Comparison of ENCODE assay signal across 1 cellular context in genomic region chr1:156516821-156517220, GRCh38.
TF ChIP-seq lines count a peak whose summit lies in the region.

No MANE protein-coding gene starts in this region.

TF ChIP-seq in K562, 482 proteins besides CTCF, POLR2A, EP300 and RAD21 (continued from another document):
- TF ChIP-seq, protein P1, sequence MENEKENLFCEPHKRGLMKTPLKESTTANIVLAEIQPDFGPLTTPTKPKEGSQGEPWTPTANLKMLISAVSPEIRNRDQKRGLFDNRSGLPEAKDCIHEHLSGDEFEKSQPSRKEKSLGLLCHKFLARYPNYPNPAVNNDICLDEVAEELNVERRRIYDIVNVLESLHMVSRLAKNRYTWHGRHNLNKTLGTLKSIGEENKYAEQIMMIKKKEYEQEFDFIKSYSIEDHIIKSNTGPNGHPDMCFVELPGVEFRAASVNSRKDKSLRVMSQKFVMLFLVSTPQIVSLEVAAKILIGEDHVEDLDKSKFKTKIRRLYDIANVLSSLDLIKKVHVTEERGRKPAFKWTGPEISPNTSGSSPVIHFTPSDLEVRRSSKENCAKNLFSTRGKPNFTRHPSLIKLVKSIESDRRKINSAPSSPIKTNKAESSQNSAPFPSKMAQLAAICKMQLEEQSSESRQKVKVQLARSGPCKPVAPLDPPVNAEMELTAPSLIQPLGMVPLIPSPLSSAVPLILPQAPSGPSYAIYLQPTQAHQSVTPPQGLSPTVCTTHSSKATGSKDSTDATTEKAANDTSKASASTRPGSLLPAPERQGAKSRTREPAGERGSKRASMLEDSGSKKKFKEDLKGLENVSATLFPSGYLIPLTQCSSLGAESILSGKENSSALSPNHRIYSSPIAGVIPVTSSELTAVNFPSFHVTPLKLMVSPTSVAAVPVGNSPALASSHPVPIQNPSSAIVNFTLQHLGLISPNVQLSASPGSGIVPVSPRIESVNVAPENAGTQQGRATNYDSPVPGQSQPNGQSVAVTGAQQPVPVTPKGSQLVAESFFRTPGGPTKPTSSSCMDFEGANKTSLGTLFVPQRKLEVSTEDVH (IDR thresholded peaks at IDR 0.05; ENCODE audit: low read depth, partially characterized antibody) = no peak
- TF ChIP-seq CBX3 (IDR thresholded peaks at IDR 0.05; ENCODE audit: borderline replicate concordance in 1 of 2, low read length in 2 of 2) = peak in 1 of 2 experiments; percentile 63; a peak in 1 of 3 replicates
- peak; percentile 49; the same call in 1 of the 2 replicates for TF ChIP-seq KLF16 (IDR thresholded peaks at IDR 0.05)
- no peak for TF ChIP-seq ZNF766 (CRISPR knock-in tag; conservative IDR thresholded peaks at IDR 0.05)
- TF ChIP-seq HDAC1 (IDR thresholded peaks at IDR 0.05) = no peak
- TF ChIP-seq NCOR1 (IDR thresholded peaks at IDR 0.05) = peak; percentile 55
- TF ChIP-seq, protein P2, sequence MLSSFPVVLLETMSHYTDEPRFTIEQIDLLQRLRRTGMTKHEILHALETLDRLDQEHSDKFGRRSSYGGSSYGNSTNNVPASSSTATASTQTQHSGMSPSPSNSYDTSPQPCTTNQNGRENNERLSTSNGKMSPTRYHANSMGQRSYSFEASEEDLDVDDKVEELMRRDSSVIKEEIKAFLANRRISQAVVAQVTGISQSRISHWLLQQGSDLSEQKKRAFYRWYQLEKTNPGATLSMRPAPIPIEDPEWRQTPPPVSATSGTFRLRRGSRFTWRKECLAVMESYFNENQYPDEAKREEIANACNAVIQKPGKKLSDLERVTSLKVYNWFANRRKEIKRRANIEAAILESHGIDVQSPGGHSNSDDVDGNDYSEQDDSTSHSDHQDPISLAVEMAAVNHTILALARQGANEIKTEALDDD (IDR thresholded peaks at IDR 0.05) = peak; percentile 18; the same call in 1 of the 2 replicates
- TF ChIP-seq ZNF444 (CRISPR knock-in tag; IDR thresholded peaks at IDR 0.05) = no peak
- no peak for TF ChIP-seq KLF10 (CRISPR knock-in tag; IDR thresholded peaks at IDR 0.05)
- TF ChIP-seq PPARD (CRISPR knock-in tag; IDR thresholded peaks at IDR 0.05) = no peak
- TF ChIP-seq SRSF3 (IDR thresholded peaks at IDR 0.05; ENCODE audit: insufficient read depth, low read length) = no peak
- 0 out of 2 replicates have a peak, but pooled peaks have one; percentile 17 for TF ChIP-seq MAX (CRISPR knock-in tag; IDR thresholded peaks at IDR 0.05)
- TF ChIP-seq ZNF146 (CRISPR knock-in tag; IDR thresholded peaks at IDR 0.05; ENCODE audit: unreplicated experiment) = no peak
- no peak for TF ChIP-seq ZNF316 (IDR thresholded peaks at IDR 0.05)
- TF ChIP-seq MEIS2 (IDR thresholded peaks at IDR 0.05; ENCODE audit: partially characterized antibody) = peak; percentile 55
- TF ChIP-seq ARHGAP35 (IDR thresholded peaks at IDR 0.05; ENCODE audit: partially characterized antibody) = no peak
- TF ChIP-seq EHMT2 (IDR thresholded peaks at IDR 0.05) = no peak
- peak; percentile 82 to 83 for TF ChIP-seq TRIM24 (IDR thresholded peaks at IDR 0.05)
- no peak for TF ChIP-seq ATF6 (CRISPR knock-in tag; IDR thresholded peaks at IDR 0.05)
- no peak for TF ChIP-seq CBX2 (IDR thresholded peaks at IDR 0.05; ENCODE audit: insufficient read depth, low read length, poor library complexity, severe bottlenecking)
- peak; percentile 45; the same call in 1 of the 2 replicates for TF ChIP-seq TCF3 (CRISPR knock-in tag; IDR thresholded peaks at IDR 0.05)
- no peak for TF ChIP-seq ATF3 (IDR thresholded peaks at IDR 0.05)
- no peak for TF ChIP-seq ATF3 (CRISPR knock-in tag; conservative IDR thresholded peaks at IDR 0.05)
- TF ChIP-seq ZNF586 (CRISPR knock-in tag; conservative IDR thresholded peaks at IDR 0.05) = no peak
- no peak for TF ChIP-seq ZNF707 (CRISPR knock-in tag; conservative IDR thresholded peaks at IDR 0.05)
- TF ChIP-seq, protein P3, sequence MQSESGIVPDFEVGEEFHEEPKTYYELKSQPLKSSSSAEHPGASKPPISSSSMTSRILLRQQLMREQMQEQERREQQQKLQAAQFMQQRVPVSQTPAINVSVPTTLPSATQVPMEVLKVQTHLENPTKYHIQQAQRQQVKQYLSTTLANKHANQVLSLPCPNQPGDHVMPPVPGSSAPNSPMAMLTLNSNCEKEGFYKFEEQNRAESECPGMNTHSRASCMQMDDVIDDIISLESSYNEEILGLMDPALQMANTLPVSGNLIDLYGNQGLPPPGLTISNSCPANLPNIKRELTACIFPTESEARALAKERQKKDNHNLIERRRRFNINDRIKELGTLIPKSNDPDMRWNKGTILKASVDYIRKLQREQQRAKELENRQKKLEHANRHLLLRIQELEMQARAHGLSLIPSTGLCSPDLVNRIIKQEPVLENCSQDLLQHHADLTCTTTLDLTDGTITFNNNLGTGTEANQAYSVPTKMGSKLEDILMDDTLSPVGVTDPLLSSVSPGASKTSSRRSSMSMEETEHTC (IDR thresholded peaks at IDR 0.05) = no peak
- peak; percentile 85 for TF ChIP-seq CBFA2T3 (IDR thresholded peaks at IDR 0.05)
- TF ChIP-seq TEAD4 (IDR thresholded peaks at IDR 0.05; ENCODE audit: low read length) = peak; percentile 75
- no peak for TF ChIP-seq TEAD4 (CRISPR knock-in tag; IDR thresholded peaks at IDR 0.05; ENCODE audit: borderline replicate concordance)
- no peak for TF ChIP-seq TBP (optimal IDR thresholded peaks at IDR 0.05; ENCODE audit: low read depth, low read length)
- TF ChIP-seq NEUROD1 (IDR thresholded peaks at IDR 0.05; ENCODE audit: borderline replicate concordance, low read depth, low read length, partially characterized antibody) = no peak
- TF ChIP-seq PTBP1 (IDR thresholded peaks at IDR 0.05; ENCODE audit: low read depth, low read length) = no peak
- TF ChIP-seq, protein P4, sequence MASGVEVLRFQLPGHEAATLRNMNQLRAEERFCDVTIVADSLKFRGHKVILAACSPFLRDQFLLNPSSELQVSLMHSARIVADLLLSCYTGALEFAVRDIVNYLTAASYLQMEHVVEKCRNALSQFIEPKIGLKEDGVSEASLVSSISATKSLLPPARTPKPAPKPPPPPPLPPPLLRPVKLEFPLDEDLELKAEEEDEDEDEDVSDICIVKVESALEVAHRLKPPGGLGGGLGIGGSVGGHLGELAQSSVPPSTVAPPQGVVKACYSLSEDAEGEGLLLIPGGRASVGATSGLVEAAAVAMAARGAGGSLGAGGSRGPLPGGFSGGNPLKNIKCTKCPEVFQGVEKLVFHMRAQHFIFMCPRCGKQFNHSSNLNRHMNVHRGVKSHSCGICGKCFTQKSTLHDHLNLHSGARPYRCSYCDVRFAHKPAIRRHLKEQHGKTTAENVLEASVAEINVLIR (CRISPR knock-in tag; IDR thresholded peaks at IDR 0.05) = no peak
- TF ChIP-seq ZNF512 (tag; IDR thresholded peaks at IDR 0.05) = no peak
- TF ChIP-seq, protein P5, sequence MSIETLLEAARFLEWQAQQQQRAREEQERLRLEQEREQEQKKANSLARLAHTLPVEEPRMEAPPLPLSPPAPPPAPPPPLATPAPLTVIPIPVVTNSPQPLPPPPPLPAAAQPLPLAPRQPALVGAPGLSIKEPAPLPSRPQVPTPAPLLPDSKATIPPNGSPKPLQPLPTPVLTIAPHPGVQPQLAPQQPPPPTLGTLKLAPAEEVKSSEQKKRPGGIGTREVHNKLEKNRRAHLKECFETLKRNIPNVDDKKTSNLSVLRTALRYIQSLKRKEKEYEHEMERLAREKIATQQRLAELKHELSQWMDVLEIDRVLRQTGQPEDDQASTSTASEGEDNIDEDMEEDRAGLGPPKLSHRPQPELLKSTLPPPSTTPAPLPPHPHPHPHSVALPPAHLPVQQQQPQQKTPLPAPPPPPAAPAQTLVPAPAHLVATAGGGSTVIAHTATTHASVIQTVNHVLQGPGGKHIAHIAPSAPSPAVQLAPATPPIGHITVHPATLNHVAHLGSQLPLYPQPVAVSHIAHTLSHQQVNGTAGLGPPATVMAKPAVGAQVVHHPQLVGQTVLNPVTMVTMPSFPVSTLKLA (conservative IDR thresholded peaks at IDR 0.05) = peak in 1 of 2 experiments; percentile 42; a peak in 1 of 4 replicates
- TF ChIP-seq FIP1L1 (IDR thresholded peaks at IDR 0.05; ENCODE audit: low read depth, low read length, poor library complexity, severe bottlenecking) = no peak
- TF ChIP-seq, protein P6, sequence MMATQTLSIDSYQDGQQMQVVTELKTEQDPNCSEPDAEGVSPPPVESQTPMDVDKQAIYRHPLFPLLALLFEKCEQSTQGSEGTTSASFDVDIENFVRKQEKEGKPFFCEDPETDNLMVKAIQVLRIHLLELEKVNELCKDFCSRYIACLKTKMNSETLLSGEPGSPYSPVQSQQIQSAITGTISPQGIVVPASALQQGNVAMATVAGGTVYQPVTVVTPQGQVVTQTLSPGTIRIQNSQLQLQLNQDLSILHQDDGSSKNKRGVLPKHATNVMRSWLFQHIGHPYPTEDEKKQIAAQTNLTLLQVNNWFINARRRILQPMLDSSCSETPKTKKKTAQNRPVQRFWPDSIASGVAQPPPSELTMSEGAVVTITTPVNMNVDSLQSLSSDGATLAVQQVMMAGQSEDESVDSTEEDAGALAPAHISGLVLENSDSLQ (IDR thresholded peaks at IDR 0.05) = peak; percentile 47; the same call in 1 of the 2 replicates
- TF ChIP-seq POLR2AphosphoS5 (IDR thresholded peaks at IDR 0.05; ENCODE audit: control insufficient read depth, insufficient read depth, low read depth, low read length) = peak; percentile 35; the same call in 1 of the 2 replicates
- TF ChIP-seq HOXB6 (CRISPR knock-in tag; IDR thresholded peaks at IDR 0.05; ENCODE audit: borderline replicate concordance) = no peak
- TF ChIP-seq ADNP (tag; IDR thresholded peaks at IDR 0.05) = no peak
- no peak for TF ChIP-seq YBX1 (IDR thresholded peaks at IDR 0.05)
- no peak for TF ChIP-seq GABPB1 (CRISPR knock-in tag; IDR thresholded peaks at IDR 0.05)
- TF ChIP-seq TAL1 (IDR thresholded peaks at IDR 0.05) = peak; percentile 65
- TF ChIP-seq CBFA2T2 (conservative IDR thresholded peaks at IDR 0.05) = peak; percentile 78
- 0 out of 2 replicates have a peak, but pooled peaks have one; percentile 22 for TF ChIP-seq DPF2 (IDR thresholded peaks at IDR 0.05)
- peak; percentile 74 for TF ChIP-seq TFAP4 (CRISPR knock-in tag; IDR thresholded peaks at IDR 0.05; ENCODE audit: borderline replicate concordance)
